Comparison of ENCODE assay signal across 1 cellular context in genomic region chr7:47478017-47478344, GRCh38.
TF ChIP-seq lines count a peak whose summit lies in the region.

No MANE protein-coding gene starts in this region.

TF ChIP-seq in HepG2, 621 proteins besides CTCF, POLR2A, EP300 and RAD21 (continued from another document):
- TF ChIP-seq ZNF687 (CRISPR knock-in tag; IDR thresholded peaks at IDR 0.05) (peak; percentile 66; the same call in 1 of the 2 replicates), ZNF282 (IDR thresholded peaks at IDR 0.05; ENCODE audit: partially characterized antibody) (no peak), PTBP1 (IDR thresholded peaks at IDR 0.05; ENCODE audit: low read depth, low read length, poor library complexity, severe bottlenecking) (no peak)
- TF ChIP-seq, protein P1, sequence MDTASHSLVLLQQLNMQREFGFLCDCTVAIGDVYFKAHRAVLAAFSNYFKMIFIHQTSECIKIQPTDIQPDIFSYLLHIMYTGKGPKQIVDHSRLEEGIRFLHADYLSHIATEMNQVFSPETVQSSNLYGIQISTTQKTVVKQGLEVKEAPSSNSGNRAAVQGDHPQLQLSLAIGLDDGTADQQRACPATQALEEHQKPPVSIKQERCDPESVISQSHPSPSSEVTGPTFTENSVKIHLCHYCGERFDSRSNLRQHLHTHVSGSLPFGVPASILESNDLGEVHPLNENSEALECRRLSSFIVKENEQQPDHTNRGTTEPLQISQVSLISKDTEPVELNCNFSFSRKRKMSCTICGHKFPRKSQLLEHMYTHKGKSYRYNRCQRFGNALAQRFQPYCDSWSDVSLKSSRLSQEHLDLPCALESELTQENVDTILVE (CRISPR knock-in tag; IDR thresholded peaks at IDR 0.05): no peak
